In the genomic region with DNA sequence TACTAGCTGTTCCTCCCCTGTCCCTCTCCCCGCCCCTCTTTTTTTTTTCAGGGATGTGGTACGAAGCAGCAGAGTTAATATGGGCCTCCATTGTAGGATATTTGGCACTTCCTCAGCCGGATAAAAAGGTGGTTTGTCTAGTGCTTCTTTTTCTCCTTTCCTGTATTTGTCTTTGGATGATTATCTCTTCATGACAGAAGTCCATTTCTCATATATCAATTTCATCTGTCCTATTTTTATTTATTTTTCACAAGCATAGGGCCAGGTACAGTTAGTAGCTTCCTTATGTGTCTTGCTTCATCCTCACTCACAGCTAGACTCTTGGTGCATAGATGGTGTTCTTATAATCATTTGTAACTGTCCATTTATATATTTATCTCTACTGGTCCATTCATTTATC, we compare ENCODE assay signal across 29 cellular contexts.
DNase-seq lines count a peak whose midpoint lies in the region; ATAC-seq and TF ChIP-seq lines count a peak whose summit lies in the region.
"Had no signal": no experiment of that assay in that cellular context is flagged by ENCODE, and none has a peak within 500 bp of the region (broad histone marks: within the 10 kb centered on the region; RNA-seq: fewer than 3 reads in every experiment).

No MANE protein-coding gene starts in this region.

- TF ChIP-seq CTCF in LNCaP clone FGC (IDR thresholded peaks at IDR 0.05; ENCODE audit: control insufficient read depth, extremely low read depth, insufficient read depth) (no peak), VCaP (conservative IDR thresholded peaks at IDR 0.05) (no peak), lower lobe of right lung (IDR thresholded peaks at IDR 0.05) (no peak)

- H3K9me3 ChIP-seq in lower lobe of right lung, result no peaks in the 10 kb centered on the region
- H3K9me3 ChIP-seq: A549; BE2C; BLaER1; BLaER1 treated with 17β-estradiol and CSF1 and Interleukin-3, amounts not matched to agents 10 nM and 100 nM; Caco-2 had no signal

- H3K27ac ChIP-seq in VCaP, result peak overlapping the region; percentile 9; the same call in 1 of the 2 replicates
- no peak overlapping the region for H3K27ac ChIP-seq in lower lobe of right lung
- H3K27ac ChIP-seq: 22Rv1; A549; BLaER1; BLaER1 treated with 17β-estradiol and CSF1 and Interleukin-3, amounts not matched to agents 10 nM and 100 nM; C4-2B had no signal

- intact Hi-C loops in lower lobe of right lung (cut with DNase I), result no loop called here

- no peaks in the 10 kb centered on the region for H3K4me1 ChIP-seq in lower lobe of right lung
- H3K4me1 ChIP-seq: A549; BE2C; BLaER1; BLaER1 treated with 17β-estradiol and CSF1 and Interleukin-3, amounts not matched to agents 10 nM and 100 nM; Caco-2 had no signal

- H3K27me3 ChIP-seq in lower lobe of right lung (ENCODE audit: low read depth), result no peaks in the 10 kb centered on the region
- H3K27me3 ChIP-seq: BLaER1; BLaER1 treated with 17β-estradiol and CSF1 and Interleukin-3, amounts not matched to agents 10 nM and 100 nM had no signal

- DNase-seq in LNCaP clone FGC (ENCODE audit: low read depth) (peak; percentile 88), lower lobe of right lung (no peak), cerebellar cortex (ENCODE audit: low spot score) (no peak)
- DNase-seq: 8988T; ACHN; AML-193; BE2C; C1 segment of cervical spinal cord; Caco-2; Calu3; CD4-positive, alpha-beta memory T cell; CD4-positive, alpha-beta T cell; CD4-positive, CD25-positive, alpha-beta regulatory T cell; CD8-positive, alpha-beta memory T cell; CD8-positive, alpha-beta T cell; COR-L47; DMS 273 treated with DMSO at 0.1 percent for 48 hours; DMS153; DMS53; DMS79; DMS79 treated with DMSO at 0.1 percent for 48 hours; DND-41; EL had no signal

- no peak overlapping the region for H3K4me3 ChIP-seq in LNCaP clone FGC (ENCODE audit: low read depth, low read length)
- H3K4me3 ChIP-seq in lower lobe of right lung, result no peak overlapping the region
- H3K4me3 ChIP-seq: A549; BLaER1; BLaER1 treated with 17β-estradiol and CSF1 and Interleukin-3, amounts not matched to agents 10 nM and 100 nM had no signal

- peaks cover 47% of the 10 kb centered on the region for H3K36me3 ChIP-seq in lower lobe of right lung
- H3K36me3 ChIP-seq: BE2C, BLaER1 had no signal

- ATAC-seq in lower lobe of right lung, result no peak
- ATAC-seq: A549; CD8-positive, alpha-beta T cell had no signal
